In the genomic region with DNA sequence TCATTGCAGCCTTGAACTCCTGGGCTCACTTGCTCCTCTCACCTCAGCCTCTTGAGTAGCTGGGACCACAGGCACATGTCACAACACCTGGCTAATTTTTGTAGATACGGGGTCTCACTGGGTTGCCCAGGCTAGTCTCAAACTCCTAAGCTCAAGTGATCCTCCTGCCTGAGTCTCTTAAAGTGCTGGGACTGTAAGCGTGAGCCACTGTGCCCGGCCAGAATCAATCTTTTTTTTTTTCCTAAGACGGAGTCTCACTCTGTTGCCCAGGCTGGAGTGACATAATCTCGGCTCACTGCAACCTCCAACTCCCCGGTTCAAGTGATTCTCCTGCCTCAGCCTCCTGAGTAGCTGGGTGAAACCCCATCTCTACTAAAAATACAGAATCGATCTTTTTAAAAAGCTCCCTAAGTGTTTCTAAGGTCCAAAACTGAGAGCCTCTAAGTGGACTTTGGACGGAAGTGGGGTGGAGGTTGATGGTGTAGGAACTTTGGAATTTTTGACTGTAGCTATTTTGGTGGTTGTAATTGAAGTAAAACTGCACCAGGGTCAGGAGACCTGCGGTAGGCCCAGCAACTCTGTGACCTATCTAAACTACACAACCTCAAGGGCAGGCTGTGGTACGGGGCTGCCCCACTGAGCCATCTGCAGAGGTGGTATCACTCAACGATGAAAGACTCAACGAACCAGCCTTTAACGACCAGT, we compare ENCODE assay signal across 15 cellular contexts.
DNase-seq lines count a peak whose midpoint lies in the region; ATAC-seq, FAIRE-seq and TF ChIP-seq lines count a peak whose summit lies in the region.
"Had no signal": no experiment of that assay in that cellular context is flagged by ENCODE, and none has a peak within 500 bp of the region (broad histone marks: within the 10 kb centered on the region; RNA-seq: fewer than 3 reads in every experiment).

No MANE protein-coding gene starts in this region.

- H3K27ac ChIP-seq in kidney (ENCODE audit: low read depth in 2 of 2, low read length in 2 of 2) = no peak overlapping the region
- H3K27ac ChIP-seq: 22Rv1, GM23248, tibial nerve had no signal

- no peak for FAIRE-seq in kidney (lab: Jason Lieb, UNC)
- FAIRE-seq: small intestine had no signal

- no peaks in the 10 kb centered on the region for H3K27me3 Mint-ChIP-seq in activated naive CD8-positive, alpha-beta T cell treated with anti-CD3 and anti-CD28 coated beads for 36 hours
- no peaks in the 10 kb centered on the region for H3K27me3 Mint-ChIP-seq in stimulated activated memory B cell treated with anti-CD40 and anti-IgM and Interleukin-4, amounts not matched to agents 10 μg/mL and 1 μg/mL and 100 μg/mL, for 72 hours
- H3K27me3 Mint-ChIP-seq in type B pancreatic cell = no peaks in the 10 kb centered on the region

- no peak for DNase-seq in activated CD4-positive, CD25-positive, alpha-beta regulatory T cell treated with anti-CD3 and anti-CD28 coated beads, Interleukin-2, amount 50 U/mL, for 72 hours
- no peak for DNase-seq in activated naive CD8-positive, alpha-beta T cell treated with anti-CD3 and anti-CD28 coated beads for 36 hours
- no peak for DNase-seq in kidney
- DNase-seq in type B pancreatic cell (ENCODE audit: extremely low spot score, unreplicated experiment) = no peak
- DNase-seq: cortex of kidney, GDM1, NCI-H1105 treated with DMSO at 0.1 percent for 48 hours, small intestine had no signal

- no peaks in the 10 kb centered on the region for H3K9me3 ChIP-seq in kidney (ENCODE audit: control insufficient read depth in 1 of 2, low read length in 2 of 2)
- H3K9me3 ChIP-seq: tibial nerve had no signal

- no peak overlapping the region for H3K9ac ChIP-seq in kidney (ENCODE audit: low read length in 2 of 2)
- H3K9ac ChIP-seq: GM23248 had no signal

- H3K27ac Mint-ChIP-seq in activated naive CD8-positive, alpha-beta T cell treated with anti-CD3 and anti-CD28 coated beads for 36 hours = peak overlapping the region; percentile 48
- peak overlapping the region; percentile 86 for H3K27ac Mint-ChIP-seq in stimulated activated memory B cell treated with anti-CD40 and anti-IgM and Interleukin-4, amounts not matched to agents 10 μg/mL and 1 μg/mL and 100 μg/mL, for 72 hours
- H3K27ac Mint-ChIP-seq in type B pancreatic cell = no peak overlapping the region

- H3K36me3 Mint-ChIP-seq in activated naive CD8-positive, alpha-beta T cell treated with anti-CD3 and anti-CD28 coated beads for 36 hours = peaks cover 9% of the 10 kb centered on the region
- H3K36me3 Mint-ChIP-seq in stimulated activated memory B cell treated with anti-CD40 and anti-IgM and Interleukin-4, amounts not matched to agents 10 μg/mL and 1 μg/mL and 100 μg/mL, for 72 hours = peaks cover 36% of the 10 kb centered on the region
- H3K36me3 Mint-ChIP-seq in type B pancreatic cell = peaks cover 19% of the 10 kb centered on the region

- H3K4me3 Mint-ChIP-seq in activated naive CD8-positive, alpha-beta T cell treated with anti-CD3 and anti-CD28 coated beads for 36 hours = no peak overlapping the region
- H3K4me3 Mint-ChIP-seq in stimulated activated memory B cell treated with anti-CD40 and anti-IgM and Interleukin-4, amounts not matched to agents 10 μg/mL and 1 μg/mL and 100 μg/mL, for 72 hours = no peak overlapping the region
- H3K4me3 Mint-ChIP-seq in type B pancreatic cell = no peak overlapping the region

- no peak overlapping the region for H3K4me3 ChIP-seq in kidney (ENCODE audit: low read length in 2 of 2)
- H3K4me3 ChIP-seq: GM23248, tibial nerve had no signal

- intact Hi-C loops in kidney (cut with DNase I) = no loop called here

- H3K36me3 ChIP-seq in kidney (ENCODE audit: control insufficient read depth in 1 of 2, insufficient read depth in 2 of 2, low read length in 2 of 2) = peaks cover 8% of the 10 kb centered on the region in 2 donors

- TF ChIP-seq POLR2A in GM18505 (IDR thresholded peaks at IDR 0.05; ENCODE audit: borderline replicate concordance, extremely low read depth, insufficient read depth, insufficient read length) = no peak

- peaks cover 8% of the 10 kb centered on the region for H3K4me1 Mint-ChIP-seq in activated naive CD8-positive, alpha-beta T cell treated with anti-CD3 and anti-CD28 coated beads for 36 hours
- peaks cover 41% of the 10 kb centered on the region for H3K4me1 Mint-ChIP-seq in stimulated activated memory B cell treated with anti-CD40 and anti-IgM and Interleukin-4, amounts not matched to agents 10 μg/mL and 1 μg/mL and 100 μg/mL, for 72 hours
- peaks cover 6% of the 10 kb centered on the region for H3K4me1 Mint-ChIP-seq in type B pancreatic cell (ENCODE audit: unreplicated experiment)

- peak; percentile 76 for ATAC-seq in activated CD4-positive, CD25-positive, alpha-beta regulatory T cell treated with anti-CD3 and anti-CD28 coated beads, Interleukin-2, amount 50 U/mL, for 24 hours
- peak; percentile 67 for ATAC-seq in HG02610 (IDR thresholded peaks at IDR 0.05; ENCODE audit: unreplicated experiment)
- ATAC-seq in stimulated activated memory B cell treated with anti-CD40 and anti-IgM and Interleukin-4, amounts not matched to agents 10 μg/mL and 1 μg/mL and 100 μg/mL, for 72 hours = peak; percentile 90
- ATAC-seq in GM18505 (IDR thresholded peaks at IDR 0.05; ENCODE audit: unreplicated experiment) = no peak

- H3K9me3 Mint-ChIP-seq in activated naive CD8-positive, alpha-beta T cell treated with anti-CD3 and anti-CD28 coated beads for 36 hours = no peaks in the 10 kb centered on the region
- no peaks in the 10 kb centered on the region for H3K9me3 Mint-ChIP-seq in stimulated activated memory B cell treated with anti-CD40 and anti-IgM and Interleukin-4, amounts not matched to agents 10 μg/mL and 1 μg/mL and 100 μg/mL, for 72 hours
- H3K9me3 Mint-ChIP-seq in type B pancreatic cell = no peaks in the 10 kb centered on the region

- TF ChIP-seq CTCF in kidney (IDR thresholded peaks at IDR 0.05; ENCODE audit: borderline replicate concordance, extremely low read depth, insufficient read depth) (no peak), type B pancreatic cell (conservative IDR thresholded peaks at IDR 0.05) (no peak)

- H3K4me1 ChIP-seq in kidney (ENCODE audit: control insufficient read depth in 1 of 2, insufficient read depth in 1 of 2, low read depth in 1 of 2, low read length in 2 of 2) = peaks cover 0 to 4% of the 10 kb centered on the region in 2 donors
